13 cellular contexts compared by ENCODE assay signal in genomic region chr2:12787891-12788783, GRCh38.
A peak's percentile ranks its signal among the peaks of the same experiment; 100 is the strongest.
DNase-seq lines count a peak whose midpoint lies in the region; ATAC-seq, FAIRE-seq and TF ChIP-seq lines count a peak whose summit lies in the region.
"Had no signal": no experiment of that assay in that cellular context is flagged by ENCODE, and none has a peak within 500 bp of the region (broad histone marks: within the 10 kb centered on the region; RNA-seq: fewer than 3 reads in every experiment).

No MANE protein-coding gene starts in this region.

- H3K36me3 ChIP-seq in MG63 = no peaks in the 10 kb centered on the region
- no peaks in the 10 kb centered on the region for H3K36me3 ChIP-seq in transverse colon
- H3K36me3 ChIP-seq: vagina had no signal

- WGBS in transverse colon (ENCODE audit: low coverage in 1 of 2), 2 donors = 44 to 61% methylated on average over 7 of the region's 7 CpGs

- FAIRE-seq in D721Med (lab: Jason Lieb, UNC) = no peak

- DNase-seq in MG63 (peak; percentile 90), epithelial cell of esophagus (ENCODE audit: low read depth) (peak; percentile 38), lung microvascular endothelial cell (ENCODE audit: low read depth in 2 of 2) (peak; percentile 62 to 94), transverse colon (no peak), D721Med (ENCODE audit: insufficient read length, low spot score) (no peak), posterior vena cava (ENCODE audit: low spot score) (no peak)
- DNase-seq: activated CD4-positive, alpha-beta T cell treated with anti-CD3 and anti-CD28 coated beads, Interleukin-2, amount 50 U/mL, for 4 hours; DND-41; glutamatergic neuron; naive thymus-derived CD8-positive, alpha-beta T cell; NCI-H524 had no signal

- H3K4me3 ChIP-seq in MG63 (no peak overlapping the region), epithelial cell of esophagus (ENCODE audit: low read length) (no peak overlapping the region), transverse colon (no peak overlapping the region)
- H3K4me3 ChIP-seq: vagina had no signal

- H3K27me3 ChIP-seq in MG63 = no peaks in the 10 kb centered on the region
- no peaks in the 10 kb centered on the region for H3K27me3 ChIP-seq in transverse colon
- H3K27me3 ChIP-seq: vagina had no signal

- in situ Hi-C loops in transverse colon (cut with MboI; ENCODE audit: low pct_ligation_motif_present in 1 of 4, low pct_unique_long_range_greater_than_20kb in 1 of 4, low sequenced_read_pairs in 3 of 4) = no loop called here

- H3K27ac ChIP-seq in transverse colon = peak overlapping the region; percentile 50 to 71 (median 58)
- H3K27ac ChIP-seq: vagina had no signal

- ATAC-seq in GM21786 (IDR thresholded peaks at IDR 0.05; ENCODE audit: unreplicated experiment) = no peak
- ATAC-seq: naive thymus-derived CD8-positive, alpha-beta T cell had no signal

- H3K4me1 ChIP-seq in transverse colon = no peaks in the 10 kb centered on the region
- H3K4me1 ChIP-seq: vagina had no signal

- TF ChIP-seq CTCF in epithelial cell of esophagus (IDR thresholded peaks at IDR 0.05; ENCODE audit: insufficient read depth, low read depth, low read length, missing control alignments) (no peak), transverse colon (IDR thresholded peaks at IDR 0.05) (no peak), D721Med (IDR thresholded peaks at IDR 0.05; ENCODE audit: insufficient read depth, missing control alignments) (no peak)

- peaks cover 47% of the 10 kb centered on the region for H3K9me3 ChIP-seq in MG63
- H3K9me3 ChIP-seq in transverse colon = no peaks in the 10 kb centered on the region
- H3K9me3 ChIP-seq: vagina had no signal

- intact Hi-C loops in transverse colon (cut with DNase I; ENCODE audit: low total_unique reads) = no loop called here
- intact Hi-C loops in posterior vena cava (cut with DNase I) = no loop called here

- TF ChIP-seq EP300 in transverse colon (IDR thresholded peaks at IDR 0.05; ENCODE audit: low read depth) = peak; percentile 72

- TF ChIP-seq POLR2A in transverse colon (IDR thresholded peaks at IDR 0.05) = no peak

Comparison
In these comparisons a context has a peak if more than half of its experiments do, and no peak if none do; other contexts are left out.
1. DNase-seq: peak in MG63 (single experiment), epithelial cell of esophagus (single experiment) and lung microvascular endothelial cell (2 of 2); none in transverse colon (single experiment), D721Med (single experiment) and posterior vena cava (single experiment).